ENCODE assay signal across 1 cellular context in the genomic region with DNA sequence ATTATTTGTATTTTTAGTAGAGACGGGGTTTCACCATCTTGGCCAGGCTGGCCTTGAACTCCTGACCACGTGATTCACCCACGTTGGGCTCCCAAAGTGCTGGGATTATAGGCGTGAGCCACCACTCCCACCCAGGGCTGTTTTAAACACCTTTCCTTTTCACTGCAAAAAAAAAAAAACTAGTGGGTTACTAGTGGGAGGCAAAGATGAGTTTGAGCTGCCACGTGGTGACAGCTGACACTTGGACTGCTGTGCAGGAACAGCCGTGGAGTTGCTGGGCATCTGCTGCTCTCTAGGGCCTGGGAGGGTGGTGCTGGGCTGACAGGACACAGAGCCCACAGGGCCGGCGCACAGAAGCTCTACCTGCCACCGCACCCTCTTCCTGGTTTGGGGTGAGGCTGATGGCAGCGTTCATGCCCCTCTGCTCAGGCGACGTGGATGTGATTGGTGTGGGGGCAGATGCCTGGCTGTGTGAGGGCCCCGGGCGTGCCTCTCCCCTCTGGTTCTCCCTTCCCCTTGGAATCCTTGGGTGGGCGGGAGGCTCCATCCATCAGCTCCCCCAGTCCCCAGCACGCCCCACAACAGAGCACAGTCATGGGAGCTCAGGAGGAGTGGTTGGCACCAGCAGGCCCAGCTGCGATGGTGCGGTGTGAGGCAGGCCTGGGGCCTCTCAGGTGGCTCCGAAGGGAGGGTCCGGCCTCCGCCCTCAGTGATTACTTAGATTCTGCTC.
TF ChIP-seq lines count a peak whose summit lies in the region.

No MANE protein-coding gene starts in this region.

TF ChIP-seq in H1, 55 proteins besides CTCF, POLR2A, EP300 and RAD21:
- no peak for TF ChIP-seq CEBPB (IDR thresholded peaks at IDR 0.05; ENCODE audit: low read depth, low read length)
- no peak for TF ChIP-seq CREB1 (IDR thresholded peaks at IDR 0.05)
- TF ChIP-seq BCL11A (IDR thresholded peaks at IDR 0.05; ENCODE audit: low read depth in 2 of 2, low read length in 2 of 2), result no peak
- TF ChIP-seq CHD2 (IDR thresholded peaks at IDR 0.05; ENCODE audit: low read length), result no peak
- no peak for TF ChIP-seq CBX5 (IDR thresholded peaks at IDR 0.05; ENCODE audit: low read depth, low read length)
